In the genomic region with DNA sequence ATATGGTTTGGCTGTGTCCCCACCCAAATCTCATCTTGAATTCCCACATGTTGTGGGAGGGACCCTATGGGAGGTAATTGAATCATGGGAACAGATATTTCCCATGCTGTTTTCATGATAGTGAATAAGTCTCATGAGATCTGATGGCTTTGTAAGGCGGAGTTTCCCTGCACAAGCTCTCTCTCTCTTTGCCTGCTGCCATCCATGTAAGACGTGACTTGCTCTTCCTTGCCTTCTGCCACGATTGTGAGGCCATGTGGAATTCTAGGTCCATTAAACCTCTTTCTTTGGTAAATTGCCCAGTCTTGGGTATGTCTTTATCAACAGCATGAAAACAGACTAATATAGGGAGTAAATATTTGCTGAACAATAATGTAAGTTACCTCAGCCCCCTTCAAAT, we compare ENCODE assay signal across 1 cellular context.
A peak's percentile ranks its signal among the peaks of the same experiment; 100 is the strongest.
TF ChIP-seq lines count a peak whose summit lies in the region.

No MANE protein-coding gene starts in this region.

TF ChIP-seq in K562, 482 proteins besides CTCF, POLR2A, EP300 and RAD21:
- TF ChIP-seq, protein P1, sequence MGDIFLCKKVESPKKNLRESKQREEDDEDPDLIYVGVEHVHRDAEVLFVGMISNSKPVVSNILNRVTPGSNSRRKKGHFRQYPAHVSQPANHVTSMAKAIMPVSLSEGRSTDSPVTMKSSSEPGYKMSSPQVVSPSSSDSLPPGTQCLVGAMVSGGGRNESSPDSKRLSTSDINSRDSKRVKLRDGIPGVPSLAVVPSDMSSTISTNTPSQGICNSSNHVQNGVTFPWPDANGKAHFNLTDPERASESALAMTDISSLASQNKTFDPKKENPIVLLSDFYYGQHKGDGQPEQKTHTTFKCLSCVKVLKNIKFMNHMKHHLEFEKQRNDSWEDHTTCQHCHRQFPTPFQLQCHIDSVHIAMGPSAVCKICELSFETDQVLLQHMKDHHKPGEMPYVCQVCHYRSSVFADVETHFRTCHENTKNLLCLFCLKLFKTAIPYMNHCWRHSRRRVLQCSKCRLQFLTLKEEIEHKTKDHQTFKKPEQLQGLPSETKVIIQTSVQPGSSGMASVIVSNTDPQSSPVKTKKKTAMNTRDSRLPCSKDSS (IDR thresholded peaks at IDR 0.05; ENCODE audit: low read depth, partially characterized antibody) = peak; percentile 20
- TF ChIP-seq ZNF431 (CRISPR knock-in tag; IDR thresholded peaks at IDR 0.05) = peak; percentile 95
